In the genomic region with DNA sequence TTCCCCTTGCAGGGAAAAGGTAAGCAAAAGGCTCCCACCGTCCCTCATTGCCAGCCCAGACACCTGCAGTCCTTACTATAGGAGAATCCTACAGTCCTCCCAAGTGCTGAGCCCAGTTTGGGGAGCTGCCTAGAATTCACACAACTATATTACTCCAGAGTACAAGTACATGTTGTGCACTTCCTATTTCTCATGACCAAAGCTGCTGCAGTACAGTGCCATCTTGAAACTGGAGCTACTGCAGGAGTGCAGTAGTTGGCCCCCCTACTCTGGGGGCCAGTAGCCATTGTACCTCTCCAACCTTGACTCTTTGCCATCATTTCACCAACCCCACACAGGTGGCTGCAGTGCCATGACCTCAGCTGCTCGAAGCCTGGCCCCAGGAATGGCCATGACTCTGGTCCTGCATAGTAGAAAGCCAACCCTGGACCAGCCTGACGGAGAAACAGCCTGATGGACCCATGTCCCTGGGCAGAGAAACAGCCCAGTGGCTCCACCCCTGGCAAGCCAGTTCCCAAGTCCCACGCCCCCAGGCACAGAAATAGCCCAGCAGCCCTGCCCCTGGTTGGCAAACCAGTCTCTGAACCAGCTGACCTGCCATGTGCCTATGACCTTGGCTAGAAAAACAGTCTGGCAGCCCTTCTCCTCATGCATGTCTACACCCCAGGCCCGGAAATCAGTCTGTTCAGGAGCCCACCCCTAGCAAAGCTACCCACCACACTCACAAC, we compare ENCODE assay signal across 32 cellular contexts. TPM values are rescaled to one million over a fixed set of nuclear protein-coding genes. Genes with fewer than 3 reads are reported as not detected.
DNase-seq lines count a peak whose midpoint lies in the region; ATAC-seq and TF ChIP-seq lines count a peak whose summit lies in the region.
"Had no signal": no experiment of that assay in that cellular context is flagged by ENCODE, and none has a peak within 500 bp of the region (broad histone marks: within the 10 kb centered on the region; RNA-seq: fewer than 3 reads in every experiment).

No MANE protein-coding gene starts in this region.

- WGBS in psoas muscle, 3 donors: 36 to 55% (median 38%) methylated on average over 5 of the region's 5 CpGs
- 58 to 92% (median 83%) methylated on average over 1 to 5 of the region's 5 CpGs for WGBS in spleen, 5 donors

- peaks cover 0 to 4% (median 0%) of the 10 kb centered on the region in 3 donors for H3K27me3 ChIP-seq in psoas muscle (ENCODE audit: insufficient read depth in 3 of 3, low read length in 2 of 3)
- H3K27me3 ChIP-seq in gastrocnemius medialis: no peaks in the 10 kb centered on the region
- H3K27me3 ChIP-seq in spleen (replicated peaks in 1 of 7): peaks cover 0 to 11% (median 0%) of the 10 kb centered on the region in 7 donors
- H3K27me3 ChIP-seq: BE2C had no signal

- in situ Hi-C loops in gastrocnemius medialis (cut with MboI; ENCODE audit: low sequenced_read_pairs in 4 of 4): no loop called here

- H3K9me3 ChIP-seq in psoas muscle: no peaks in the 10 kb centered on the region
- no peaks in the 10 kb centered on the region for H3K9me3 ChIP-seq in gastrocnemius medialis
- peaks cover 0 to 12% (median 0%) of the 10 kb centered on the region in 8 donors for H3K9me3 ChIP-seq in spleen
- H3K9me3 ChIP-seq: A549, BE2C, BLaER1, Caco-2 had no signal

- TF ChIP-seq POLR2A in gastrocnemius medialis (IDR thresholded peaks at IDR 0.05) (peak in 1 of 2 donors; percentile 25), spleen (IDR thresholded peaks at IDR 0.05) (no peak)

- H3K36me3 ChIP-seq in psoas muscle (ENCODE audit: insufficient read depth in 1 of 2, low read depth in 1 of 2): no peaks in the 10 kb centered on the region
- no peaks in the 10 kb centered on the region for H3K36me3 ChIP-seq in gastrocnemius medialis
- H3K36me3 ChIP-seq in spleen: no peaks in the 10 kb centered on the region
- H3K36me3 ChIP-seq: BE2C; BLaER1; BLaER1 treated with 17β-estradiol and CSF1 and Interleukin-3, amounts not matched to agents 10 nM and 100 nM had no signal

- H3K27ac ChIP-seq in psoas muscle (no peak overlapping the region), gastrocnemius medialis (peak overlapping the region; percentile 57 to 80 (median 70)), spleen (no peak overlapping the region)
- H3K27ac ChIP-seq: 22Rv1; A549; BLaER1; BLaER1 treated with 17β-estradiol and CSF1 and Interleukin-3, amounts not matched to agents 10 nM and 100 nM; C4-2B had no signal

- intact Hi-C loops in psoas muscle (cut with DNase I) (no loop called here), gastrocnemius medialis (cut with DNase I; ENCODE audit: low total_unique reads) (loop anchor here (5.0 kb wide), 1 partner anchor 50 kb away; the partner anchor contains the start of gene PHKA1), spleen (cut with DNase I; ENCODE audit: low total_unique reads) (no loop called here)

- ATAC-seq in psoas muscle (peak; percentile 21 to 81 (median 74)), gastrocnemius medialis (peak; percentile 87 to 88)
- ATAC-seq: A549; CD8-positive, alpha-beta T cell had no signal

- no peak for TF ChIP-seq CTCF in psoas muscle (IDR thresholded peaks at IDR 0.05)
- TF ChIP-seq CTCF in gastrocnemius medialis (IDR thresholded peaks at IDR 0.05 in 4 of 5, conservative IDR thresholded peaks at IDR 0.05 in 1 of 5): no peak
- TF ChIP-seq CTCF in spleen (IDR thresholded peaks at IDR 0.05 in 8 of 11, conservative IDR thresholded peaks at IDR 0.05 in 3 of 11): no peak

- H3K4me3 ChIP-seq in psoas muscle: no peak overlapping the region
- no peak overlapping the region for H3K4me3 ChIP-seq in gastrocnemius medialis
- no peak overlapping the region for H3K4me3 ChIP-seq in spleen
- H3K4me3 ChIP-seq: A549; BLaER1; BLaER1 treated with 17β-estradiol and CSF1 and Interleukin-3, amounts not matched to agents 10 nM and 100 nM had no signal

- peak; percentile 14 to 62 for DNase-seq in psoas muscle
- peak; percentile 48 to 83 for DNase-seq in gastrocnemius medialis
- DNase-seq in spleen: peak; percentile 53
- no peak for DNase-seq in middle frontal gyrus (ENCODE audit: extremely low spot score, low spot score)
- no peak for DNase-seq in NOMO-1 treated with DMSO at 0.1 percent for 48 hours (lab: John Stamatoyannopoulos, UW; ENCODE audit: unreplicated experiment)
- DNase-seq in NCI-H446 treated with DMSO at 0.1 percent for 48 hours (lab: John Stamatoyannopoulos, UW): no peak
- DNase-seq: 8988T; ACHN; AML-193; BE2C; C1 segment of cervical spinal cord; Caco-2; Calu3; CD4-positive, alpha-beta memory T cell; CD4-positive, alpha-beta T cell; CD4-positive, CD25-positive, alpha-beta regulatory T cell; CD8-positive, alpha-beta memory T cell; CD8-positive, alpha-beta T cell; COR-L47; DMS 273 treated with DMSO at 0.1 percent for 48 hours; DMS153; DMS53; DMS79; DMS79 treated with DMSO at 0.1 percent for 48 hours; DND-41; EL had no signal

- H3K4me1 ChIP-seq in psoas muscle (peaks cover 9% of the 10 kb centered on the region), gastrocnemius medialis (peaks cover 0 to 21% of the 10 kb centered on the region in 2 donors), spleen (no peaks in the 10 kb centered on the region)
- H3K4me1 ChIP-seq: A549; BE2C; BLaER1; BLaER1 treated with 17β-estradiol and CSF1 and Interleukin-3, amounts not matched to agents 10 nM and 100 nM; Caco-2 had no signal

RNA-seq across cellular contexts. Expression of gene PHKA1, which starts 51.9 kb away (rescaled TPM):
- 10 to 100 TPM; 39.4 to 84.8 (median 55.1) TPM for total RNA-seq in psoas muscle
- 100 to 1,000 TPM in 1 of 3 donors, 10 to 100 TPM in 2; 14.7 to 112 (median 47.8) TPM for polyA plus RNA-seq in psoas muscle
- 100 to 1,000 TPM in 2 of 4 donors, 10 to 100 TPM in 2; 33.5 to 176 (median 107) TPM for total RNA-seq in gastrocnemius medialis
- 10 to 100 TPM in 2 of 7 donors, 1 to 10 TPM in 5; 5.2 to 12.7 (median 7.8) TPM for total RNA-seq in spleen
- 1 to 10 TPM in 1 of 3 donors, under 1 TPM in 2; 0.67 to 2.0 (median 0.88) TPM for polyA plus RNA-seq in spleen
- polyA plus RNA-seq: CD14-positive monocyte; CD4-positive, alpha-beta memory T cell; CD8-positive, alpha-beta memory T cell had no signal

Comparison
In these comparisons a context has a peak if more than half of its experiments do, and no peak if none do; other contexts are left out.
1. DNase-seq: peak in psoas muscle (2 of 2), gastrocnemius medialis (2 of 2) and spleen (single experiment); none in middle frontal gyrus (single experiment), NOMO-1 treated with DMSO at 0.1 percent for 48 hours (single experiment) and NCI-H446 treated with DMSO at 0.1 percent for 48 hours (single experiment).
2. H3K27ac ChIP-seq: peak in gastrocnemius medialis (4 of 4); none in psoas muscle (single experiment) and spleen (0 of 8).